ENCODE assay signal across 12 cellular contexts in the genomic region with DNA sequence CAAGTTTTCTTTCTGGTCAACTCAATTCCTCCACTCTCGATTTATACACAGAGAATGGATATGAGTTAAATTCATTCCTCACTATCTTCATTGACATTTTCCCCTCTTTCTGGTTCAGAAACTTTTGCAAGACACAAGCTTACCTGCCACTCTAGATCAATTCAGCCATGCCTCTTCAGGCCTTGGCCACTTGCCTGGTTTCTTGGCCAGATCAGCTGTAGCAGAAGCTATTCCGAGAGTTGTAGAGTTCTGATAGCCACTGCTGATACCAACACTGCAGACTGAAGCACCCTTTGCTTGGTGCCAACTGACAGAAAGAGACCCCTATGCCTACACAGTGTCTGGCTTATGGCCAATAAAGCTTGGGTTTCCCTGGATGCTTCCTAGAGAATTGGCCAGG.
DNase-seq lines count a peak whose midpoint lies in the region; TF ChIP-seq lines count a peak whose summit lies in the region.
"Had no signal": no experiment of that assay in that cellular context is flagged by ENCODE, and none has a peak within 500 bp of the region (broad histone marks: within the 10 kb centered on the region; RNA-seq: fewer than 3 reads in every experiment).

No MANE protein-coding gene starts in this region.

- H3K27me3 Mint-ChIP-seq in activated CD4-positive, alpha-beta T cell treated with anti-CD3 and anti-CD28 coated beads, Interleukin-2, amount 10 ng/mL, durations not matched to agents 7 days and 5 days: no peaks in the 10 kb centered on the region
- H3K27me3 Mint-ChIP-seq: CD4-positive, alpha-beta memory T cell had no signal

- H3K4me3 Mint-ChIP-seq in activated CD4-positive, alpha-beta T cell treated with anti-CD3 and anti-CD28 coated beads, Interleukin-2, amount 10 ng/mL, durations not matched to agents 7 days and 5 days: no peak overlapping the region
- H3K4me3 Mint-ChIP-seq: CD4-positive, alpha-beta memory T cell had no signal

- H3K4me1 Mint-ChIP-seq in activated CD4-positive, alpha-beta T cell treated with anti-CD3 and anti-CD28 coated beads, Interleukin-2, amount 10 ng/mL, durations not matched to agents 7 days and 5 days: no peaks in the 10 kb centered on the region
- H3K4me1 Mint-ChIP-seq: CD4-positive, alpha-beta memory T cell had no signal

- H3K27me3 ChIP-seq in neuron (ENCODE audit: insufficient read depth, low read length): no peaks in the 10 kb centered on the region
- no peaks in the 10 kb centered on the region for H3K27me3 ChIP-seq in thyroid gland
- H3K27me3 ChIP-seq: BE2C had no signal

- H3K27ac ChIP-seq in thyroid gland: no peak overlapping the region
- H3K27ac ChIP-seq: A549, C4-2B had no signal

- peaks cover 13% of the 10 kb centered on the region for H3K9me3 Mint-ChIP-seq in activated CD4-positive, alpha-beta T cell treated with anti-CD3 and anti-CD28 coated beads, Interleukin-2, amount 10 ng/mL, durations not matched to agents 7 days and 5 days

- H3K27ac Mint-ChIP-seq in activated CD4-positive, alpha-beta T cell treated with anti-CD3 and anti-CD28 coated beads, Interleukin-2, amount 10 ng/mL, durations not matched to agents 7 days and 5 days: no peak overlapping the region
- H3K27ac Mint-ChIP-seq: CD4-positive, alpha-beta memory T cell had no signal

- no peak for TF ChIP-seq CTCF in thyroid gland (IDR thresholded peaks at IDR 0.05)

- POLR2A ChIA-PET in activated CD4-positive, alpha-beta T cell treated with anti-CD3 and anti-CD28 coated beads, Interleukin-2, amount 10 ng/mL, durations not matched to agents 7 days and 5 days (lab: Charles Lee): no interaction called here

- H2AFZ ChIP-seq in neuron (ENCODE audit: low read depth, low read length): peak overlapping the region; percentile 26

- H3K36me3 ChIP-seq in neuron (ENCODE audit: insufficient read depth, low read length): no peaks in the 10 kb centered on the region
- no peaks in the 10 kb centered on the region for H3K36me3 ChIP-seq in thyroid gland
- H3K36me3 ChIP-seq: BE2C had no signal

- DNase-seq in NCI-H1105 treated with DMSO at 0.1 percent for 48 hours (lab: John Stamatoyannopoulos, UW): peak; percentile 71
- peak; percentile 1 for DNase-seq in cerebellum (ENCODE audit: low spot score)
- peak; percentile 73 to 92 for DNase-seq in thyroid gland
- no peak for DNase-seq in activated CD4-positive, alpha-beta T cell treated with anti-CD3 and anti-CD28 coated beads, Interleukin-2, amount 10 ng/mL, durations not matched to agents 7 days and 5 days
- DNase-seq in posterior cingulate gyrus: no peak
- DNase-seq: BE2C; CD4-positive, alpha-beta memory T cell; DMS79 treated with DMSO at 0.1 percent for 48 hours; GDM1 had no signal

- H3K36me3 Mint-ChIP-seq in activated CD4-positive, alpha-beta T cell treated with anti-CD3 and anti-CD28 coated beads, Interleukin-2, amount 10 ng/mL, durations not matched to agents 7 days and 5 days (ENCODE audit: low read depth): no peaks in the 10 kb centered on the region
- H3K36me3 Mint-ChIP-seq: CD4-positive, alpha-beta memory T cell had no signal

- intact Hi-C loops in thyroid gland (cut with DNase I) (no loop called here), posterior cingulate gyrus (cut with DNase I) (no loop called here)

- 24 to 28% methylated on average over 2 of the region's 2 CpGs for WGBS in thyroid gland, 2 donors

- H3K4me3 ChIP-seq in neuron (ENCODE audit: low read length) (no peak overlapping the region), thyroid gland (replicated peaks in 1 of 3) (no peak overlapping the region)
- H3K4me3 ChIP-seq: A549 had no signal

- H3K4me1 ChIP-seq in neuron (ENCODE audit: insufficient read depth, low read length) (peaks cover 3% of the 10 kb centered on the region), thyroid gland (peaks cover 4 to 9% of the 10 kb centered on the region in 2 donors)
- H3K4me1 ChIP-seq: A549, BE2C had no signal

- no peaks in the 10 kb centered on the region for H3K9me3 ChIP-seq in neuron (ENCODE audit: low read length)
- H3K9me3 ChIP-seq in thyroid gland: no peaks in the 10 kb centered on the region
- H3K9me3 ChIP-seq: BE2C had no signal

- TF ChIP-seq POLR2A in thyroid gland (IDR thresholded peaks at IDR 0.05): no peak

- CTCF ChIA-PET in activated CD4-positive, alpha-beta T cell treated with anti-CD3 and anti-CD28 coated beads, Interleukin-2, amount 10 ng/mL, durations not matched to agents 7 days and 5 days (lab: Charles Lee): interaction anchor here (1.5 kb wide), 1 partner anchor 15 kb away, joined by 4 read pairs; no protein-coding TSS in a partner anchor

Comparison
In these comparisons a context has a peak if more than half of its experiments do, and no peak if none do; other contexts are left out.
1. DNase-seq: peak in NCI-H1105 treated with DMSO at 0.1 percent for 48 hours (single experiment), cerebellum (single experiment) and thyroid gland (2 of 2); none in activated CD4-positive, alpha-beta T cell treated with anti-CD3 and anti-CD28 coated beads, Interleukin-2, amount 10 ng/mL, durations not matched to agents 7 days and 5 days (single experiment) and posterior cingulate gyrus (0 of 10).